8 cellular contexts compared by ENCODE assay signal in the genomic region with DNA sequence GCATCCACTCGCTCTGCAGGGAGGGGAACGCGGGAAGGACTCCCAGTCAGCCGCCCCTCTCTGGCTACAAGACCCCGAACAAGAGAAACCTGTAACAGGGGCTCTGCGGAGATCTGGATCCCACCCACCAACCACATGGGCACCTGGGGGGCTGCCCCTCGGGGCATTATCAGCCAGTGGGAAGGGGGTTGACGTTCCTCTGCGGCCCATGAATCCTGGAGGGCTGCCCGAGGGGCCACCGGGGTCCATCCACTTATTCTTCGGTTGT. TPM values are rescaled to one million over a fixed set of nuclear protein-coding genes. Genes with fewer than 3 reads are reported as not detected.
DNase-seq lines count a peak whose midpoint lies in the region; ATAC-seq and TF ChIP-seq lines count a peak whose summit lies in the region.

No MANE protein-coding gene starts in this region.

- H3K4me1 ChIP-seq in right atrium auricular region (peaks cover 0 to 73% of the 10 kb centered on the region in 2 donors), mucosa of descending colon (ENCODE audit: low read depth) (peaks cover 51% of the 10 kb centered on the region)

- H3K27me3 ChIP-seq in right atrium auricular region, result no peaks in the 10 kb centered on the region

- peak overlapping the region; percentile 91 to 96 for H3K27ac ChIP-seq in right atrium auricular region

- intact Hi-C loops in left ventricle myocardium superior (cut with micrococcal nuclease), result no loop called here
- intact Hi-C loops in mucosa of descending colon (cut with DNase I, micrococcal nuclease), result no loop called here

- DNase-seq in right atrium auricular region (ENCODE audit: low spot score), result no peak
- DNase-seq in left ventricle myocardium superior, result no peak
- no peak for DNase-seq in cardiac fibroblast (ENCODE audit: low read depth in 2 of 2)
- DNase-seq in mucosa of descending colon, result no peak
- DNase-seq in stimulated activated CD8-positive, alpha-beta memory T cell treated with anti-CD3 and anti-CD28 coated beads, Interleukin-4, amount 100 ng/mL, for 48 hours, result no peak
- no peak for DNase-seq in NCI-H524 treated with DMSO at 0.1 percent for 48 hours (lab: John Stamatoyannopoulos, UW)
- DNase-seq in DMS53 treated with DMSO at 0.1 percent for 48 hours (lab: John Stamatoyannopoulos, UW; ENCODE audit: unreplicated experiment), result no peak
- no peak for DNase-seq in GM19238 (ENCODE audit: insufficient read length, low spot score)

- no peak for ATAC-seq in left ventricle myocardium superior
- no peak for ATAC-seq in mucosa of descending colon

- H3K4me3 ChIP-seq in right atrium auricular region (peak overlapping the region; percentile 80 to 95), cardiac fibroblast (replicated peaks in 1 of 2; ENCODE audit: low read depth in 2 of 2, low read length in 2 of 2) (peak overlapping the region; percentile 92 to 98), mucosa of descending colon (peak overlapping the region; percentile 23)

- TF ChIP-seq CTCF in right atrium auricular region (IDR thresholded peaks at IDR 0.05) (no peak), cardiac fibroblast (IDR thresholded peaks at IDR 0.05; ENCODE audit: low read depth, low read length) (no peak), mucosa of descending colon (IDR thresholded peaks at IDR 0.05) (no peak)

- H3K9me3 ChIP-seq in right atrium auricular region (no peaks in the 10 kb centered on the region), mucosa of descending colon (no peaks in the 10 kb centered on the region)

- H3K36me3 ChIP-seq in right atrium auricular region (peaks cover 6% of the 10 kb centered on the region), mucosa of descending colon (ENCODE audit: low read depth) (peaks cover 4% of the 10 kb centered on the region)

RNA-seq across cellular contexts. Expression of a gene that starts 1.8 kb away (rescaled TPM):
- total RNA-seq in right atrium auricular region (10 to 100 TPM in 1 of 2 donors, 1 to 10 TPM in 1; 5.9 to 12.1 TPM), left ventricle myocardium superior (23.8 TPM), mucosa of descending colon (10 to 100 TPM; 23.8 to 30.7 (median 25.5) TPM)

RNA-seq across cellular contexts. Expression of a gene that starts 2.6 kb away (rescaled TPM):
- total RNA-seq in right atrium auricular region (100 to 1,000 TPM; 185 to 200 TPM), left ventricle myocardium superior (167 TPM), mucosa of descending colon (100 to 1,000 TPM; 129 to 197 (median 145) TPM)

RNA-seq across cellular contexts. Expression of a gene that starts 19.8 kb away (rescaled TPM):
- total RNA-seq in right atrium auricular region (10 to 100 TPM; 17.2 to 20.0 TPM), left ventricle myocardium superior (87.9 TPM), mucosa of descending colon (100 to 1,000 TPM in 1 of 3 donors, 10 to 100 TPM in 2; 60.8 to 101 (median 91.8) TPM)

RNA-seq across cellular contexts. Expression of a gene that starts 44.9 kb away (rescaled TPM):
- total RNA-seq in right atrium auricular region (10 to 100 TPM; 38.6 to 71.6 TPM), left ventricle myocardium superior (88.0 TPM), mucosa of descending colon (100 to 1,000 TPM in 2 of 3 donors, 10 to 100 TPM in 1; 90.1 to 164 (median 112) TPM)

RNA-seq across cellular contexts. Expression of a gene that starts 49.4 kb away (rescaled TPM):
- total RNA-seq in right atrium auricular region (10 to 100 TPM; 45.9 to 47.7 TPM), left ventricle myocardium superior (42.3 TPM), mucosa of descending colon (10 to 100 TPM; 16.7 to 44.8 (median 20.6) TPM)

Comparison
In these comparisons a context has a peak if more than half of its experiments do, and no peak if none do; other contexts are left out.
1. H3K4me3 ChIP-seq: peak in every context shown above with its lines; median percentile 95 in cardiac fibroblast; 88 in right atrium auricular region; 23 in mucosa of descending colon.